Comparison of ENCODE assay signal across 8 cellular contexts in the genomic region with DNA sequence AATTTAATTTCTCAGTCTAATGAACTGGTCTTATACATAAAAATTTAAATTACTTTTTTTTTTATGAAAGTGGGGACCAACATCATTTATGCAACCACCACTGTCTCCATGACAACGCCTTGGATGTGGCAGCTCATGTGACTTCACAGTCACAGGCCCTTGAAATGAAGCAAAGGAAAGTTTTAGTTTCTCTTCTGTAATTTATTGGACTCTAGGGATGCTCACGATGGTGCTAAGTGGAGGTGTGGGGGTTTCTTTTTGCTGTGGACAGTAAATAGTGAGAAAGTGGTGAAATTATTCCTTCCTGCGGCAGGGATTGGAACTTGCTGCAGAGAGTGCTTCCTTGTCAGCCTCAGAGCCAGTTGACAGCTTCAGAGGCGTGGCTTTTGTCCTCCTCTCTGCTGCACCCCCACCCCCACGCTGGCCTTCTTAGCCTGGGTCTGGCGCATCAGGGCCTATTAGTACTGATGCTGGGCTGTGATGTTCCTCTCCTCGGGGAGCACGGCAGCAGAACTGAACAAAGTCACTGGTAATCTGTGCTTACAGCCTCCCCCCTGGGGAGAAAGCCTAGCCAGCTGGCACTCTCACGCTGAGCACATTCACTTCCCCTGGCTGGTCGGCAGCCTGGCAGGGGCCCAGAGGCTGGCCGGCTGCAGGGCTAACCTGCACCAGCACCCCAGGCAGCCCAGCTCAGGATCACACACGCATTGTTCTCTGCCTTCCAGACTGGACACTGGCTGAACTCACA.
DNase-seq lines count a peak whose midpoint lies in the region; ATAC-seq and TF ChIP-seq lines count a peak whose summit lies in the region.

No MANE protein-coding gene starts in this region.

- no peaks in the 10 kb centered on the region for H3K27me3 ChIP-seq in rectal smooth muscle tissue (ENCODE audit: control insufficient read depth, insufficient read depth, low read length)

- intact Hi-C loops in Calu3 (cut with micrococcal nuclease; ENCODE audit: unreplicated experiment), result no loop called here

- TF ChIP-seq CTCF in glutamatergic neuron (IDR thresholded peaks at IDR 0.05; ENCODE audit: partially characterized antibody, unreplicated experiment), result no peak
- no peak for TF ChIP-seq CTCF in Calu3 (IDR thresholded peaks at IDR 0.05; ENCODE audit: unreplicated experiment)

- H3K4me1 Mint-ChIP-seq in glutamatergic neuron (ENCODE audit: low read depth, unreplicated experiment), result peaks cover 55% of the 10 kb centered on the region
- no peaks in the 10 kb centered on the region for H3K4me1 Mint-ChIP-seq in Calu3 (ENCODE audit: low read depth, unreplicated experiment)

- H3K9me3 Mint-ChIP-seq in glutamatergic neuron (ENCODE audit: unreplicated experiment), result peaks cover 25% of the 10 kb centered on the region
- no peaks in the 10 kb centered on the region for H3K9me3 Mint-ChIP-seq in Calu3 (ENCODE audit: low read depth, unreplicated experiment)

- H3K4me3 Mint-ChIP-seq in glutamatergic neuron (ENCODE audit: unreplicated experiment) (peak overlapping the region; percentile 71), Calu3 (ENCODE audit: low read depth, unreplicated experiment) (no peak overlapping the region)

- H3K36me3 Mint-ChIP-seq in glutamatergic neuron (ENCODE audit: unreplicated experiment), result peaks cover 5% of the 10 kb centered on the region
- no peaks in the 10 kb centered on the region for H3K36me3 Mint-ChIP-seq in Calu3 (ENCODE audit: insufficient read depth, unreplicated experiment)

- H3K4me1 ChIP-seq in rectal smooth muscle tissue (ENCODE audit: control insufficient read depth, insufficient read depth, low read length), result peaks cover 3% of the 10 kb centered on the region

- H3K9ac ChIP-seq in rectal smooth muscle tissue (ENCODE audit: low read length), result no peak overlapping the region

- no peak overlapping the region for H3K27ac ChIP-seq in rectal smooth muscle tissue (ENCODE audit: low read depth, low read length)

- DNase-seq in A172 (ENCODE audit: low spot score) (peak; percentile 88), RPMI8226 (peak; percentile 58), glutamatergic neuron (peak; percentile 94), Calu3 (no peak), foreskin melanocyte (no peak), SW 1271 (lab: John Stamatoyannopoulos, UW) (no peak)

- no peaks in the 10 kb centered on the region for H3K36me3 ChIP-seq in rectal smooth muscle tissue (ENCODE audit: control insufficient read depth, insufficient read depth, low read length)

- peak overlapping the region; percentile 6 for H3K4me3 ChIP-seq in rectal smooth muscle tissue (ENCODE audit: low read length)

- H3K27me3 Mint-ChIP-seq in glutamatergic neuron (ENCODE audit: unreplicated experiment) (peaks cover 16% of the 10 kb centered on the region), Calu3 (ENCODE audit: unreplicated experiment) (no peaks in the 10 kb centered on the region)

- CTCF ChIA-PET in Calu3 (lab: Charles Lee), result no interaction called here

- peak; percentile 44 for ATAC-seq in HG03520 (IDR thresholded peaks at IDR 0.05; ENCODE audit: unreplicated experiment)

- BruUV-seq in Calu3 (replicated peaks; lab: Mats Ljungman, UMichigan), result no TSS peak

- H3K27ac Mint-ChIP-seq in glutamatergic neuron (ENCODE audit: unreplicated experiment) (peak overlapping the region; percentile 93), Calu3 (ENCODE audit: unreplicated experiment) (no peak overlapping the region)

Comparison
In these comparisons a context has a peak if more than half of its experiments do, and no peak if none do; other contexts are left out.
1. DNase-seq: peak in A172 (single experiment), RPMI8226 (single experiment) and glutamatergic neuron (single experiment); none in Calu3 (single experiment), foreskin melanocyte (single experiment) and SW 1271 (0 of 2).